In the genomic region with DNA sequence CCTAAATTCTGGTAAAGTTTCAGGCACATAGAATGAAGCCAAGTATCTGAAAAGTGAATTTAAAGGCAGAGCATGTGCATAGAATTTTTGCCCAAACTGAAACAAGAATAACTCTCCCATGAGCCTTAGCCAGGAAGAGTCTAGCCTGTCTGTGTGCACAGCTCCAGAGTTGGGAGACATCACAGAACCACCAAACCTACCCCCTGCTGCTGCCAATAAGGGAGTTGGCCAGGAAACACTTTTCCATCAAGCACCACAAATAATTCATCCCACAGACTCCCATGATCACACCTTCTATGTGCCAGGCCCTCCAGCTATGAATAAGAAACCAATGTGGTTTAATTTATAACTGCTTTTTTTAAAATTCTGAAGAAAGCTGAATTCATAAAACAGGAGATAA, we compare ENCODE assay signal across 34 cellular contexts. TPM values are rescaled to one million over a fixed set of nuclear protein-coding genes. Genes with fewer than 3 reads are reported as not detected.
"Had no signal": no experiment of that assay in that cellular context is flagged by ENCODE, and none has a peak within 500 bp of the region (broad histone marks: within the 10 kb centered on the region; RNA-seq: fewer than 3 reads in every experiment).

No MANE protein-coding gene starts in this region.

- H3K27me3 ChIP-seq: adrenal gland, ascending aorta, body of pancreas, brain microvascular endothelial cell, breast epithelium, cardiac muscle cell had no signal

- DNase-seq: activated effector memory CD4-positive, alpha-beta T cell treated with anti-CD3 and anti-CD28 coated beads, Interleukin-2, amount 50 U/mL, for 16 hours; activated effector memory CD4-positive, alpha-beta T cell treated with Interleukin-2 at 50 U/mL for 16 hours; activated gamma-delta T cell; activated gamma-delta T cell treated with Interleukin-2 at 50 U/mL for 16 hours; activated naive CD4-positive, alpha-beta T cell; activated naive CD4-positive, alpha-beta T cell treated with anti-CD3 and anti-CD28 coated beads for 36 hours; activated naive CD4-positive, alpha-beta T cell treated with anti-CD3 and anti-CD28 coated beads, Interleukin-2, amount 10 ng/mL, durations not matched to agents 7 days and 5 days; activated naive CD4-positive, alpha-beta T cell treated with anti-CD3 and anti-CD28 coated beads, Interleukin-2, amount 50 U/mL, for 16 hours; activated naive CD4-positive, alpha-beta T cell treated with Interleukin-2 at 50 U/mL for 16 hours; activated naive CD8-positive, alpha-beta T cell treated with anti-CD3 and anti-CD28 coated beads for 36 hours; activated naive CD8-positive, alpha-beta T cell treated with anti-CD3 and anti-CD28 coated beads, Interleukin-2, amount 10 ng/mL, durations not matched to agents 7 days and 5 days; activated naive CD8-positive, alpha-beta T cell treated with anti-CD3 and anti-CD28 coated beads, Interleukin-2, amount 50 U/mL, for 24 hours; activated T-cell treated with anti-CD3 and anti-CD28 coated beads for 4 hours; activated T-cell treated with anti-CD3 and anti-CD28 coated beads, Interleukin-2, amount 50 U/mL, for 1 hour; activated T-cell treated with anti-CD3 and anti-CD28 coated beads, Interleukin-2, amount 50 U/mL, for 24 hours; activated T-cell treated with anti-CD3 and anti-CD28 coated beads, Interleukin-2, amount 50 U/mL, for 4 hours; activated T-cell treated with anti-CD3 and anti-CD28 coated beads, Interleukin-2, amount 50 U/mL, for 48 hours; activated T-cell treated with anti-CD3 and anti-CD28 coated beads, Interleukin-2, amount 50 U/mL, for 72 hours; adrenal gland; amniotic stem cell; amygdala; aorta; body of pancreas; brain microvascular endothelial cell; caudate nucleus; central memory CD4-positive, alpha-beta T cell; cerebellar nuclear complex had no signal

- H3K36me3 ChIP-seq: adrenal gland, ascending aorta, brain microvascular endothelial cell, breast epithelium, cardiac muscle cell had no signal

- H3K9me3 ChIP-seq: adrenal gland, ascending aorta, body of pancreas, breast epithelium had no signal

- H3K4me3 ChIP-seq: adrenal gland, ascending aorta, body of pancreas, breast epithelium, cardiac muscle cell had no signal

- H3K27ac ChIP-seq: adrenal gland, ascending aorta, body of pancreas, brain microvascular endothelial cell, breast epithelium, cardiac muscle cell had no signal

- H3K4me1 ChIP-seq: adrenal gland, ascending aorta, body of pancreas, breast epithelium had no signal

- ATAC-seq: activated naive CD4-positive, alpha-beta T cell treated with anti-CD3 and anti-CD28 coated beads, Interleukin-2, amount 50 U/mL, for 72 hours; activated naive CD8-positive, alpha-beta T cell treated with anti-CD3 and anti-CD28 coated beads, Interleukin-2, amount 50 U/mL, for 24 hours; activated T-cell treated with anti-CD3 and anti-CD28 coated beads, Interleukin-2, amount 50 U/mL, for 4 hours; activated T-cell treated with anti-CD3 and anti-CD28 coated beads, Interleukin-2, amount 50 U/mL, for 72 hours; activated T-helper 17 cell treated with anti-CD3 and anti-CD28 coated beads, Interleukin-2, amount 50 U/mL, for 72 hours; body of pancreas had no signal

RNA-seq across cellular contexts. Expression of a gene that starts 27.0 kb away (rescaled TPM):
- total RNA-seq: activated naive CD4-positive, alpha-beta T cell treated with anti-CD3 and anti-CD28 coated beads for 36 hours; activated naive CD4-positive, alpha-beta T cell treated with anti-CD3 and anti-CD28 coated beads, Interleukin-2, amount 50 U/mL, for 72 hours; activated naive CD8-positive, alpha-beta T cell treated with anti-CD3 and anti-CD28 coated beads for 36 hours; activated naive CD8-positive, alpha-beta T cell treated with anti-CD3 and anti-CD28 coated beads, Interleukin-2, amount 10 ng/mL, durations not matched to agents 7 days and 5 days; activated T-cell treated with anti-CD3 and anti-CD28 coated beads, Interleukin-2, amount 50 U/mL, for 4 hours; activated T-cell treated with anti-CD3 and anti-CD28 coated beads, Interleukin-2, amount 50 U/mL, for 72 hours; activated T-helper 1 cell treated with anti-CD3 and anti-CD28 coated beads, Interleukin-12 subunit alpha, Interleukin-12 subunit beta, Interleukin-2, Interleukin-4 antibody, amounts not matched to agents 30 ng/mL and 10 ng/mL and 1 ng/mL, durations not matched to agents 14 hours and 24 hours and 36 hours; activated T-helper 17 cell treated with anti-CD3 and anti-CD28 coated beads, Interleukin-2, amount 50 U/mL, for 72 hours; activated T-helper 2 cell treated with anti-CD3 and anti-CD28 coated beads, Interferon-gamma antibody, Interleukin-2, Interleukin-4, amounts not matched to agents 10 μg/mL and 5 μg/mL and 100 μg/mL, durations not matched to agents 14 hours and 24 hours and 36 hours had no signal
